ENCODE assay signal across 8 cellular contexts in the genomic region with DNA sequence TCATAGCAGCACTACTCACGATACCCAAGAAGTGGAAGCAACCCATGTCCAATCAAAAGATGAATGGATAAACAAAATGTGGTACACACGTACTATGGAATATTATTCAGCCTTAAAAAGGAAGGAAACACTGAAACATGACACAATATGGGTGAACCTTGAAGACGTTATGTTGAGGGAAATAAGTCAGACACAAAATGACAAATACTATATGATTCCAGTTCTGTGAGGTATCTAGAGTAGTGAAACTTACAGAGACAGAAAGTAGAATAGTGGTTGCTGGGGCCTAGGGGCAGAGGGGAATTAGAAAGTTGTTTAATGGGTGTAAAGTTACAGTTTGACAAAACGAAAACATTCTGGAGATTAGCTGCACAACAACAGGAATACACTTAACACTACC. TPM values are rescaled to one million over a fixed set of nuclear protein-coding genes. Genes with fewer than 3 reads are reported as not detected.
A peak's percentile ranks its signal among the peaks of the same experiment; 100 is the strongest.
DNase-seq lines count a peak whose midpoint lies in the region; ATAC-seq and TF ChIP-seq lines count a peak whose summit lies in the region.
"Had no signal": no experiment of that assay in that cellular context is flagged by ENCODE, and none has a peak within 500 bp of the region (broad histone marks: within the 10 kb centered on the region; RNA-seq: fewer than 3 reads in every experiment).

No MANE protein-coding gene starts in this region.

- H3K27ac ChIP-seq in psoas muscle = no peak overlapping the region

- no peak overlapping the region for H3K4me3 ChIP-seq in psoas muscle

- no peaks in the 10 kb centered on the region for H3K9me3 Mint-ChIP-seq in glutamatergic neuron (ENCODE audit: unreplicated experiment)

- intact Hi-C loops in psoas muscle (cut with DNase I) = no loop called here

- H3K36me3 Mint-ChIP-seq in glutamatergic neuron (ENCODE audit: unreplicated experiment) = no peaks in the 10 kb centered on the region

- no peaks in the 10 kb centered on the region for H3K36me3 ChIP-seq in psoas muscle (ENCODE audit: insufficient read depth in 1 of 2, low read depth in 1 of 2)

- no peaks in the 10 kb centered on the region for H3K27me3 Mint-ChIP-seq in glutamatergic neuron (ENCODE audit: unreplicated experiment)
- H3K27me3 Mint-ChIP-seq: brain had no signal

- TF ChIP-seq CTCF in glutamatergic neuron (IDR thresholded peaks at IDR 0.05; ENCODE audit: partially characterized antibody, unreplicated experiment) (no peak), psoas muscle (IDR thresholded peaks at IDR 0.05) (no peak)

- peak overlapping the region; percentile 29 for H3K27ac Mint-ChIP-seq in glutamatergic neuron (ENCODE audit: unreplicated experiment)

- no peaks in the 10 kb centered on the region for H3K9me3 ChIP-seq in psoas muscle

- H3K4me1 Mint-ChIP-seq in glutamatergic neuron (ENCODE audit: low read depth, unreplicated experiment) = peaks cover 13% of the 10 kb centered on the region

- DNase-seq in glutamatergic neuron (no peak), epidermal melanocyte (ENCODE audit: insufficient read length, low spot score) (no peak), psoas muscle (no peak), cortex of kidney (lab: John Stamatoyannopoulos, UW) (no peak)

- peaks cover 23% of the 10 kb centered on the region for H3K4me1 ChIP-seq in psoas muscle

- ATAC-seq in GM18867 (IDR thresholded peaks at IDR 0.05; ENCODE audit: unreplicated experiment) (peak; percentile 90), GM21526 (IDR thresholded peaks at IDR 0.05; ENCODE audit: low FRiP score, unreplicated experiment) (peak; percentile 74), HG03196 (IDR thresholded peaks at IDR 0.05; ENCODE audit: unreplicated experiment) (peak; percentile 62), psoas muscle (no peak)

- H3K27me3 ChIP-seq in psoas muscle (ENCODE audit: insufficient read depth in 3 of 3, low read length in 2 of 3) = no peaks in the 10 kb centered on the region

- no peak overlapping the region for H3K4me3 Mint-ChIP-seq in glutamatergic neuron (ENCODE audit: unreplicated experiment)
- H3K4me3 Mint-ChIP-seq: brain had no signal

- WGBS in psoas muscle, 3 donors = 81 to 86% (median 83%) methylated on average over 4 of the region's 4 CpGs

RNA-seq across cellular contexts. Expression of a gene that starts 24.7 kb away (rescaled TPM):
- total RNA-seq in glutamatergic neuron (ENCODE audit: unreplicated experiment) (45.7 TPM), psoas muscle (10 to 100 TPM; 17.5 to 22.2 (median 20.6) TPM)
- 1 to 10 TPM; 4.4 to 7.3 (median 4.8) TPM for polyA plus RNA-seq in psoas muscle

Comparison
In these comparisons a context has a peak if more than half of its experiments do, and no peak if none do; other contexts are left out.
1. ATAC-seq: peak in GM18867 (single experiment), GM21526 (single experiment) and HG03196 (single experiment); none in psoas muscle (0 of 4).